ENCODE assay signal across 13 cellular contexts in the genomic region with DNA sequence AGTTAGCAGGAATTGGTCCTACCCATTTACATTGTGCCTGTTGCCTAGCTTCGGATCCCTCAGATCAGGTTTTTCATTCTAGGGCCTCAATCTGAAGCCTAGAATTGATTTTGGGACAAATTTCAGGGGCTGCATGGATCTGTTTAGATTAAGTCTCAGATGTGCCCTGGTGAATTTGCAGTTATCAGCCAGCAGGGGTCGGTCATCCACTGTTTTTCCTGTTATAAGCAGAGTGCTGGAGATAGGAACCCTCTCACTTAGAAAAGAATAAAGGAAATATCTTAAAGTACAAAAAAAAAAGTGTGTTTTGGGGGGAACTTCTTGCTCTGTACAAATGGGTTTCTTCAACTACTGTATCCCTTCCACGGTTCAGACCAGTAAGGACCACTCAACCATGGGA.
DNase-seq lines count a peak whose midpoint lies in the region; ATAC-seq, FAIRE-seq and TF ChIP-seq lines count a peak whose summit lies in the region.
"Had no signal": no experiment of that assay in that cellular context is flagged by ENCODE, and none has a peak within 500 bp of the region (broad histone marks: within the 10 kb centered on the region; RNA-seq: fewer than 3 reads in every experiment).

No MANE protein-coding gene starts in this region.

- TF ChIP-seq RAD21 in IMR-90 (IDR thresholded peaks at IDR 0.05; ENCODE audit: low read length): peak; percentile 73

- H3K9me1 ChIP-seq in IMR-90 (ENCODE audit: insufficient read depth, low read length): no peaks in the 10 kb centered on the region
- H3K9me1 ChIP-seq in keratinocyte (ENCODE audit: control insufficient read depth, extremely low read depth, insufficient read depth, low read length): no peaks in the 10 kb centered on the region

- no peak overlapping the region for H4K8ac ChIP-seq in IMR-90 (ENCODE audit: low read depth in 2 of 2, low read length in 2 of 2)

- no peak overlapping the region for H2BK15ac ChIP-seq in IMR-90 (ENCODE audit: low read depth, low read length)

- H3K9ac ChIP-seq in DND-41 (ENCODE audit: low read depth, low read length) (no peak overlapping the region), IMR-90 (ENCODE audit: low read depth, low read length) (no peak overlapping the region), keratinocyte (ENCODE audit: control insufficient read depth, extremely low read depth, insufficient read depth, low read length) (no peak overlapping the region)

- H3K4me3 Mint-ChIP-seq in WTC11: no peak overlapping the region
- H3K4me3 Mint-ChIP-seq: activated naive CD8-positive, alpha-beta T cell treated with anti-CD3 and anti-CD28 coated beads for 36 hours had no signal

- CTCF ChIA-PET in IMR-90 (lab: Yijun Ruan, JAX): no interaction called here
- CTCF ChIA-PET in WTC11 (lab: Charles Lee): no interaction called here

- no peak for DNase-seq in DND-41
- peak; percentile 50 for DNase-seq in IMR-90
- no peak for DNase-seq in WTC11 (ENCODE audit: low spot score)
- peak; percentile 7 for DNase-seq in keratinocyte (ENCODE audit: low read depth, low spot score)
- DNase-seq in prostate gland (ENCODE audit: low spot score): no peak
- no peak for DNase-seq in mesenteric fat pad (ENCODE audit: low spot score)
- DNase-seq in cardiac septum (ENCODE audit: low spot score): no peak
- DNase-seq in SW480 (ENCODE audit: low spot score): no peak
- DNase-seq: activated CD4-positive, alpha-beta T cell treated with anti-CD3 and anti-CD28 coated beads, Interleukin-2, amount 50 U/mL, for 48 hours; activated naive CD8-positive, alpha-beta T cell treated with anti-CD3 and anti-CD28 coated beads for 36 hours; NCI-H2029 treated with DMSO at 0.1 percent for 48 hours had no signal

- BruUV-seq in IMR-90 (replicated peaks; lab: Mats Ljungman, UMichigan): no TSS peak

- H2AK9ac ChIP-seq in IMR-90 (replicated peaks; ENCODE audit: low read depth, low read length, poor library complexity): no peak overlapping the region

- H3K27ac ChIP-seq in DND-41 (ENCODE audit: low read length) (no peak overlapping the region), IMR-90 (ENCODE audit: insufficient read depth, low read length) (no peak overlapping the region), keratinocyte (ENCODE audit: control insufficient read depth, insufficient read depth, low read length) (no peak overlapping the region), prostate gland (no peak overlapping the region)
- H3K27ac ChIP-seq: SJSA1 had no signal

- H3K56ac ChIP-seq in IMR-90 (ENCODE audit: extremely low read depth, insufficient read depth, low read length): no peak overlapping the region

- H3K4me3 ChIP-seq in DND-41 (ENCODE audit: low read depth in 1 of 2, low read length in 2 of 2) (no peak overlapping the region), IMR-90 (ENCODE audit: insufficient read depth, low read depth, low read length) (no peak overlapping the region), keratinocyte (ENCODE audit: control insufficient read depth in 2 of 3, extremely low read depth in 1 of 3, insufficient read depth in 2 of 3, low read depth in 1 of 3, low read length in 3 of 3) (no peak overlapping the region), prostate gland (no peak overlapping the region)
- H3K4me3 ChIP-seq: SJSA1 had no signal

- intact Hi-C loops in IMR-90 (cut with micrococcal nuclease) (loop anchor here (1.0 to 10.0 kb wide), 3 partner anchors 230 to 1410 kb away; no protein-coding TSS in a partner anchor), prostate gland (cut with DNase I) (no loop called here), cardiac septum (cut with DNase I) (no loop called here)

- POLR2A ChIA-PET in IMR-90 (lab: Charles Lee; ENCODE audit: unreplicated experiment) (no interaction called here), WTC11 (lab: Charles Lee) (no interaction called here)

- no peak overlapping the region for H2BK120ac ChIP-seq in IMR-90 (ENCODE audit: low read depth, low read length)

- no peak overlapping the region for H3K18ac ChIP-seq in IMR-90 (ENCODE audit: low read depth, low read length)

- WGBS in IMR-90 (ENCODE audit: extremely low coverage in 2 of 2, insufficient read length in 1 of 2), 2 experiments: no CpG with 5 or more reads among the region's 3 CpGs
- WGBS in prostate gland: 90% methylated on average over 3 of the region's 3 CpGs

- no peak overlapping the region for H3K4me2 ChIP-seq in DND-41 (ENCODE audit: insufficient read depth, low read length)
- H3K4me2 ChIP-seq in IMR-90 (ENCODE audit: low read depth, low read length): no peak overlapping the region
- H3K4me2 ChIP-seq in keratinocyte (ENCODE audit: control insufficient read depth, extremely low read depth, insufficient read depth, low read depth, low read length): no peak overlapping the region

- H3K23ac ChIP-seq in IMR-90 (ENCODE audit: low read depth, low read length): no peak overlapping the region

- H2BK20ac ChIP-seq in IMR-90 (ENCODE audit: low read depth, low read length): no peak overlapping the region

- H3K4me1 Mint-ChIP-seq in WTC11: no peaks in the 10 kb centered on the region
- H3K4me1 Mint-ChIP-seq: activated naive CD8-positive, alpha-beta T cell treated with anti-CD3 and anti-CD28 coated beads for 36 hours had no signal

- H2AK5ac ChIP-seq in IMR-90 (ENCODE audit: low read depth, low read length): no peak overlapping the region

- H3K36me3 Mint-ChIP-seq in WTC11: peaks cover 11% of the 10 kb centered on the region
- H3K36me3 Mint-ChIP-seq: activated naive CD8-positive, alpha-beta T cell treated with anti-CD3 and anti-CD28 coated beads for 36 hours had no signal

- H3K9me3 ChIP-seq in DND-41 (ENCODE audit: insufficient read depth, low read length, severe bottlenecking) (no peaks in the 10 kb centered on the region), IMR-90 (ENCODE audit: control insufficient read depth, insufficient read depth, low read length) (no peaks in the 10 kb centered on the region), keratinocyte (ENCODE audit: control insufficient read depth, low read depth, low read length) (no peaks in the 10 kb centered on the region), prostate gland (no peaks in the 10 kb centered on the region)
- H3K9me3 ChIP-seq: SJSA1 had no signal

- TF ChIP-seq POLR2A in IMR-90 (IDR thresholded peaks at IDR 0.05; ENCODE audit: low read depth, low read length) (no peak), prostate gland (IDR thresholded peaks at IDR 0.05) (no peak)

- dilution Hi-C loops in IMR-90 (cut with HindIII; ENCODE audit: low sequenced_read_pairs, unreplicated experiment): no loop called here
- dilution Hi-C loops in keratinocyte (cut with MboI; ENCODE audit: extremely low pct_ligation_motif_present, low sequenced_read_pairs): no loop called here

- H4K20me1 ChIP-seq in DND-41 (ENCODE audit: insufficient read depth, low read length) (no peaks in the 10 kb centered on the region), IMR-90 (ENCODE audit: insufficient read depth, low read length) (no peaks in the 10 kb centered on the region), keratinocyte (ENCODE audit: control insufficient read depth, extremely low read depth, insufficient read depth, low read length) (no peaks in the 10 kb centered on the region)

- ATAC-seq in DND-41 (ENCODE audit: insufficient read depth, low read depth) (no peak), IMR-90 (ENCODE audit: low read depth) (peak; percentile 88), WTC11 (peak; percentile 77)

- H3K79me1 ChIP-seq in IMR-90 (ENCODE audit: low read depth in 1 of 2, low read length in 2 of 2): no peaks in the 10 kb centered on the region

- in situ Hi-C loops in IMR-90 (cut with MboI; ENCODE audit: low sequenced_read_pairs): no loop called here

- no peaks in the 10 kb centered on the region for H3K27me3 Mint-ChIP-seq in WTC11 (ENCODE audit: low read depth)
- H3K27me3 Mint-ChIP-seq: activated naive CD8-positive, alpha-beta T cell treated with anti-CD3 and anti-CD28 coated beads for 36 hours had no signal

- no peak overlapping the region for H4K91ac ChIP-seq in IMR-90 (ENCODE audit: insufficient read depth, low read depth, low read length)

- H3K14ac ChIP-seq in IMR-90 (replicated peaks; ENCODE audit: low read depth, low read length): no peak overlapping the region

- H3K27ac Mint-ChIP-seq in WTC11: no peak overlapping the region
- H3K27ac Mint-ChIP-seq: activated naive CD8-positive, alpha-beta T cell treated with anti-CD3 and anti-CD28 coated beads for 36 hours had no signal

- H3K27me3 ChIP-seq in DND-41 (ENCODE audit: insufficient read depth, low read length, poor library complexity): no peaks in the 10 kb centered on the region
- H3K27me3 ChIP-seq in IMR-90 (ENCODE audit: control insufficient read depth, insufficient read depth, low read length): no peaks in the 10 kb centered on the region
- H3K27me3 ChIP-seq in keratinocyte (ENCODE audit: control insufficient read depth, extremely low read depth, insufficient read depth, low read length): no peaks in the 10 kb centered on the region
- H3K27me3 ChIP-seq in prostate gland (replicated peaks; ENCODE audit: insufficient read depth): no peaks in the 10 kb centered on the region
- H3K27me3 ChIP-seq: SJSA1 had no signal

- H2AFZ ChIP-seq in DND-41 (ENCODE audit: low read depth, low read length) (no peak overlapping the region), IMR-90 (replicated peaks; ENCODE audit: low read length, poor library complexity) (no peak overlapping the region), keratinocyte (ENCODE audit: control insufficient read depth, low read length) (no peak overlapping the region)

- no peak overlapping the region for H3K4ac ChIP-seq in IMR-90 (ENCODE audit: low read depth, low read length)

- no peak overlapping the region for H4K5ac ChIP-seq in IMR-90 (ENCODE audit: low read depth, low read length)

- H2BK5ac ChIP-seq in IMR-90 (ENCODE audit: low read depth, low read length, poor library complexity, severe bottlenecking): no peak overlapping the region

- no peak for FAIRE-seq in keratinocyte (lab: Jason Lieb, UNC)
- FAIRE-seq: D721Med had no signal

- TF ChIP-seq CTCF in DND-41 (IDR thresholded peaks at IDR 0.05; ENCODE audit: borderline replicate concordance, extremely low read depth, low read length, poor library complexity, severe bottlenecking) (peak; percentile 42), IMR-90 (conservative IDR thresholded peaks at IDR 0.05; ENCODE audit: low read depth, low read length) (peak; percentile 63), WTC11 (IDR thresholded peaks at IDR 0.05) (peak; percentile 59), keratinocyte (optimal IDR thresholded peaks at IDR 0.05 in 1 of 3, IDR thresholded peaks at IDR 0.05 in 1 of 3, conservative IDR thresholded peaks at IDR 0.05 in 1 of 3; ENCODE audit: extremely low read depth in 1 of 3, insufficient read depth in 2 of 3, low read length in 3 of 3) (peak; percentile 59 to 76 (median 69)), prostate gland (IDR thresholded peaks at IDR 0.05) (no peak)

- H3K79me2 ChIP-seq in DND-41 (ENCODE audit: insufficient read depth, low read length): no peaks in the 10 kb centered on the region
- H3K79me2 ChIP-seq in keratinocyte (ENCODE audit: control insufficient read depth, insufficient read depth, low read length): no peaks in the 10 kb centered on the region

- H3K36me3 ChIP-seq in DND-41 (ENCODE audit: insufficient read depth, low read length) (no peaks in the 10 kb centered on the region), IMR-90 (ENCODE audit: control insufficient read depth, insufficient read depth, low read length) (no peaks in the 10 kb centered on the region), keratinocyte (ENCODE audit: control insufficient read depth in 2 of 2, extremely low read depth in 1 of 2, insufficient read depth in 2 of 2, low read length in 2 of 2) (no peaks in the 10 kb centered on the region), prostate gland (no peaks in the 10 kb centered on the region)
- H3K36me3 ChIP-seq: SJSA1 had no signal

- no peaks in the 10 kb centered on the region for H3K4me1 ChIP-seq in DND-41 (ENCODE audit: insufficient read depth, low read length)
- no peaks in the 10 kb centered on the region for H3K4me1 ChIP-seq in IMR-90 (ENCODE audit: control insufficient read depth, insufficient read depth, low read length)
- no peaks in the 10 kb centered on the region for H3K4me1 ChIP-seq in keratinocyte (ENCODE audit: control insufficient read depth, extremely low read depth, insufficient read depth, low read length)
- no peaks in the 10 kb centered on the region for H3K4me1 ChIP-seq in prostate gland (replicated peaks)
- H3K4me1 ChIP-seq: SJSA1 had no signal

- H3K9me3 Mint-ChIP-seq in WTC11: peaks cover 53% of the 10 kb centered on the region

Comparison
In these comparisons a context has a peak if more than half of its experiments do, and no peak if none do; other contexts are left out.
1. DNase-seq: peak in IMR-90 (single experiment) and keratinocyte (single experiment); none in DND-41 (single experiment), WTC11 (single experiment), prostate gland (single experiment), mesenteric fat pad (single experiment), cardiac septum (single experiment) and SW480 (single experiment).
2. CTCF ChIP-seq: peak in DND-41 (single experiment), IMR-90 (single experiment), WTC11 (single experiment) and keratinocyte (3 of 3); none in prostate gland (0 of 4).